9 cellular contexts compared by ENCODE assay signal in genomic region chr7:143900230-143900766, GRCh38. TPM values are rescaled to one million over a fixed set of nuclear protein-coding genes. Genes with fewer than 3 reads are reported as not detected.
DNase-seq lines count a peak whose midpoint lies in the region; ATAC-seq and TF ChIP-seq lines count a peak whose summit lies in the region.
"Had no signal": no experiment of that assay in that cellular context is flagged by ENCODE, and none has a peak within 500 bp of the region (broad histone marks: within the 10 kb centered on the region; RNA-seq: fewer than 3 reads in every experiment).

No MANE protein-coding gene starts in this region.

- DNase-seq in G401 (ENCODE audit: low spot score) (peak; percentile 27), RWPE1 (ENCODE audit: low spot score) (no peak), epithelial cell of prostate (ENCODE audit: low read depth, low spot score) (peak; percentile 18), posterior vena cava (ENCODE audit: low spot score) (peak; percentile 73), nucleus accumbens (lab: John Stamatoyannopoulos, UW) (no peak)
- DNase-seq in activated CD4-positive, alpha-beta T cell treated with anti-CD3 and anti-CD28 coated beads for 1 hour = no peak
- DNase-seq: activated CD4-positive, CD25-positive, alpha-beta regulatory T cell treated with anti-CD3 and anti-CD28 coated beads, Interleukin-2, amount 50 U/mL, for 72 hours had no signal

- intact Hi-C loops in posterior vena cava (cut with DNase I) = no loop called here

- POLR2A ChIA-PET in RWPE1 (lab: Yijun Ruan, JAX; ENCODE audit: low non-redundant PET) = no interaction called here

- in situ Hi-C loops in G401 (cut with HindIII; ENCODE audit: low sequenced_read_pairs) = no loop called here

- no peak for TF ChIP-seq CTCF in RWPE1 (conservative IDR thresholded peaks at IDR 0.05; ENCODE audit: low read depth)

- H3K27ac ChIP-seq in RWPE1 = peak overlapping the region; percentile 38
- peak overlapping the region; percentile 91 for H3K27ac ChIP-seq in epithelial cell of prostate

- CTCF ChIA-PET in RWPE1 (lab: Yijun Ruan, JAX) = no interaction called here

- ATAC-seq in GM19397 (IDR thresholded peaks at IDR 0.05; ENCODE audit: unreplicated experiment) (no peak), esophagus mucosa (no peak)

RNA-seq across cellular contexts. Expression of gene TCAF1, which starts 1.7 kb away (rescaled TPM):
- total RNA-seq in G401 (2014; rRNA removed; shearing (Covaris generic)) = 32.3 and 33.7 TPM in 2 replicates
- total RNA-seq in posterior vena cava (10 to 100 TPM; 33.9 to 36.1 TPM), esophagus mucosa (12.6 TPM)

RNA-seq across cellular contexts. Expression of gene OR2F2, which starts 34.7 kb away (rescaled TPM):
- total RNA-seq in G401 (2014; rRNA removed; shearing (Covaris generic)) = not detected in 2 replicates
- not detected for total RNA-seq in posterior vena cava
- not detected for total RNA-seq in esophagus mucosa

RNA-seq across cellular contexts. Expression of gene OR2F1, which starts 54.3 kb away (rescaled TPM):
- not detected in 2 replicates for total RNA-seq in G401 (2014; rRNA removed; shearing (Covaris generic))
- not detected for total RNA-seq in posterior vena cava
- total RNA-seq in esophagus mucosa = not detected

Comparison
In these comparisons a context has a peak if more than half of its experiments do, and no peak if none do; other contexts are left out.
1. DNase-seq: peak in G401 (single experiment), epithelial cell of prostate (single experiment) and posterior vena cava (single experiment); none in RWPE1 (single experiment), activated CD4-positive, alpha-beta T cell treated with anti-CD3 and anti-CD28 coated beads for 1 hour (single experiment) and nucleus accumbens (0 of 56).